In genomic region chr5:115962565-115963402, GRCh38 we compare ENCODE assay signal across 8 cellular contexts. TPM values are rescaled to one million over a fixed set of nuclear protein-coding genes. Genes with fewer than 3 reads are reported as not detected.
DNase-seq lines count a peak whose midpoint lies in the region; ATAC-seq, FAIRE-seq and TF ChIP-seq lines count a peak whose summit lies in the region.

No MANE protein-coding gene starts in this region.

- no peak for FAIRE-seq in HTR-8/SVneo (lab: Jason Lieb, UNC)

- in situ Hi-C loops in KBM-7 (cut with MboI; ENCODE audit: low pct_unique_long_range_greater_than_20kb, low sequenced_read_pairs), result no loop called here
- in situ Hi-C loops in G401 (cut with HindIII; ENCODE audit: low sequenced_read_pairs), result no loop called here

- no peak for TF ChIP-seq CTCF in GM10266 (IDR thresholded peaks at IDR 0.05; ENCODE audit: control insufficient read depth, insufficient read depth, low read depth, missing control alignments)
- no peak for TF ChIP-seq CTCF in progenitor cell of endocrine pancreas (IDR thresholded peaks at IDR 0.05; ENCODE audit: unreplicated experiment)

- DNase-seq in GM10266 (ENCODE audit: extremely low spot score) (peak; percentile 23), Right ventricle myocardium inferior (ENCODE audit: missing footprints) (peak; percentile 77), progenitor cell of endocrine pancreas (ENCODE audit: low spot score, unreplicated experiment) (no peak), HT-29 (ENCODE audit: low spot score) (no peak), KBM-7 (no peak), G401 (ENCODE audit: low spot score) (no peak), HTR-8/SVneo (ENCODE audit: insufficient read length, low spot score) (no peak)

- H3K27ac Mint-ChIP-seq in progenitor cell of endocrine pancreas, result no peak overlapping the region

- H3K36me3 Mint-ChIP-seq in progenitor cell of endocrine pancreas (ENCODE audit: insufficient read depth), result no peaks in the 10 kb centered on the region

- peaks cover 49% of the 10 kb centered on the region for H3K27me3 Mint-ChIP-seq in progenitor cell of endocrine pancreas

- no peaks in the 10 kb centered on the region for H3K9me3 Mint-ChIP-seq in progenitor cell of endocrine pancreas (ENCODE audit: low read depth)

- ATAC-seq in SK-N-SH treated with all-trans-retinoic acid at 6 μM for 48 hours (peak; percentile 72), Right ventricle myocardium inferior (peak; percentile 68)

- no peaks in the 10 kb centered on the region for H3K4me1 Mint-ChIP-seq in progenitor cell of endocrine pancreas (ENCODE audit: low read depth)

- H3K4me3 Mint-ChIP-seq in progenitor cell of endocrine pancreas (ENCODE audit: low read depth), result peak overlapping the region; percentile 47

- intact Hi-C loops in Right ventricle myocardium inferior (cut with DNase I), result no loop called here

TF ChIP-seq in SK-N-SH treated with all-trans-retinoic acid at 6 μM for 48 hours, 23 proteins besides CTCF, POLR2A, EP300 and RAD21:
- no peak for TF ChIP-seq ZC3H10 (CRISPR knock-in tag; IDR thresholded peaks at IDR 0.05)
- TF ChIP-seq ZNF565 (CRISPR knock-in tag; conservative IDR thresholded peaks at IDR 0.05; ENCODE audit: low read depth), result no peak
- TF ChIP-seq ZFP30 (CRISPR knock-in tag; IDR thresholded peaks at IDR 0.05), result no peak
- no peak for TF ChIP-seq SNAI2 (CRISPR knock-in tag; IDR thresholded peaks at IDR 0.05)
- TF ChIP-seq, protein P1, sequence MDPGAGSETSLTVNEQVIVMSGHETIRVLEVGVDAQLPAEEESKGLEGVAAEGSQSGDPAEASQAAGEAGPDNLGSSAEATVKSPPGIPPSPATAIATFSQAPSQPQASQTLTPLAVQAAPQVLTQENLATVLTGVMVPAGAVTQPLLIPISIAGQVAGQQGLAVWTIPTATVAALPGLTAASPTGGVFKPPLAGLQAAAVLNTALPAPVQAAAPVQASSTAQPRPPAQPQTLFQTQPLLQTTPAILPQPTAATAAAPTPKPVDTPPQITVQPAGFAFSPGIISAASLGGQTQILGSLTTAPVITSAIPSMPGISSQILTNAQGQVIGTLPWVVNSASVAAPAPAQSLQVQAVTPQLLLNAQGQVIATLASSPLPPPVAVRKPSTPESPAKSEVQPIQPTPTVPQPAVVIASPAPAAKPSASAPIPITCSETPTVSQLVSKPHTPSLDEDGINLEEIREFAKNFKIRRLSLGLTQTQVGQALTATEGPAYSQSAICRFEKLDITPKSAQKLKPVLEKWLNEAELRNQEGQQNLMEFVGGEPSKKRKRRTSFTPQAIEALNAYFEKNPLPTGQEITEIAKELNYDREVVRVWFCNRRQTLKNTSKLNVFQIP (CRISPR knock-in tag; IDR thresholded peaks at IDR 0.05; ENCODE audit: borderline replicate concordance, low read depth), result no peak
- no peak for TF ChIP-seq ZFP3 (CRISPR knock-in tag; IDR thresholded peaks at IDR 0.05)
- TF ChIP-seq RARB (CRISPR knock-in tag; IDR thresholded peaks at IDR 0.05), result no peak
- no peak for TF ChIP-seq PATZ1 (CRISPR knock-in tag; IDR thresholded peaks at IDR 0.05; ENCODE audit: borderline replicate concordance)
- TF ChIP-seq TCF4 (CRISPR knock-in tag; IDR thresholded peaks at IDR 0.05; ENCODE audit: borderline replicate concordance), result no peak
- TF ChIP-seq CSRNP3 (CRISPR knock-in tag; IDR thresholded peaks at IDR 0.05), result no peak
- TF ChIP-seq ZNF70 (CRISPR knock-in tag; IDR thresholded peaks at IDR 0.05), result no peak
- no peak for TF ChIP-seq ZNF8 (CRISPR knock-in tag; IDR thresholded peaks at IDR 0.05)
- no peak for TF ChIP-seq ESRRG (CRISPR knock-in tag; IDR thresholded peaks at IDR 0.05)
- TF ChIP-seq BACH2 (CRISPR knock-in tag; IDR thresholded peaks at IDR 0.05; ENCODE audit: borderline replicate concordance), result no peak
- TF ChIP-seq GLIS3 (CRISPR knock-in tag; IDR thresholded peaks at IDR 0.05), result no peak
- TF ChIP-seq PPARA (CRISPR knock-in tag; IDR thresholded peaks at IDR 0.05; ENCODE audit: borderline replicate concordance), result no peak
- TF ChIP-seq ISL1 (CRISPR knock-in tag; IDR thresholded peaks at IDR 0.05), result no peak

RNA-seq across cellular contexts. Expression of gene LVRN, which starts 0.5 kb away (rescaled TPM):
- 1.3 TPM for total RNA-seq in Right ventricle myocardium inferior
- 0.24 and 0.64 TPM in 2 replicates for total RNA-seq in progenitor cell of endocrine pancreas
- not detected in 2 replicates for total RNA-seq in HT-29 (2014; rRNA removed; shearing (Covaris generic))
- not detected in 2 replicates for total RNA-seq in G401 (2014; rRNA removed; shearing (Covaris generic))

Comparison
In these comparisons a context has a peak if more than half of its experiments do, and no peak if none do; other contexts are left out.
1. DNase-seq: peak in GM10266 (single experiment) and Right ventricle myocardium inferior (single experiment); none in progenitor cell of endocrine pancreas (single experiment), HT-29 (single experiment), KBM-7 (single experiment), G401 (single experiment) and HTR-8/SVneo (single experiment).